ENCODE assay signal across 1 cellular context in the genomic region with DNA sequence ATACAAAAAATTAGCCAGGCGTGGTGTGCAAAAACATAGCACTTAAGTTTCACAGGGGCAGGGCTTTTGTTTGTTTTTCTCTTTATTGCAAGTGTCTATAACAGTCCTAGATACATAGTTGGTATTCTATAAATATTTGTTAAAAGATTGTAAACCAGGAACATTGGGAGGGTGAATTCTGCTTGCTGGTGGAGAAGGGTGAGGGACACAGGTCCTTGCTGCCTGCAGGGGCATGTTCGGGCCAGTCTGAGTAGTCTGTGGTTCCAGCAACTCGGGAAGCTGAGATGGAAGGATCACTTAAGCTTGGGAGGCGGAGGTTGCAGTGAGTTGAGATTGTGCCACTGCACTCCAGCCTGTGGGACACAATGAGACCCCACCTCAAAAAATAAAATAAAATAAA.
TF ChIP-seq lines count a peak whose summit lies in the region.

No MANE protein-coding gene starts in this region.

TF ChIP-seq in SK-N-SH, 30 proteins besides CTCF, POLR2A, EP300 and RAD21 (continued from another document):
- TF ChIP-seq, protein P1, sequence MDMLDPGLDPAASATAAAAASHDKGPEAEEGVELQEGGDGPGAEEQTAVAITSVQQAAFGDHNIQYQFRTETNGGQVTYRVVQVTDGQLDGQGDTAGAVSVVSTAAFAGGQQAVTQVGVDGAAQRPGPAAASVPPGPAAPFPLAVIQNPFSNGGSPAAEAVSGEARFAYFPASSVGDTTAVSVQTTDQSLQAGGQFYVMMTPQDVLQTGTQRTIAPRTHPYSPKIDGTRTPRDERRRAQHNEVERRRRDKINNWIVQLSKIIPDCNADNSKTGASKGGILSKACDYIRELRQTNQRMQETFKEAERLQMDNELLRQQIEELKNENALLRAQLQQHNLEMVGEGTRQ (IDR thresholded peaks at IDR 0.05; ENCODE audit: borderline replicate concordance, low read depth, low read length): no peak
- TF ChIP-seq EZH2phosphoT487 (IDR thresholded peaks at IDR 0.05; ENCODE audit: borderline replicate concordance, low read depth) (no peak), RXRA (IDR thresholded peaks at IDR 0.05; ENCODE audit: borderline replicate concordance, low read depth) (no peak), TAF1 (IDR thresholded peaks at IDR 0.05; ENCODE audit: borderline replicate concordance, low read depth, low read length) (no peak), MXI1 (IDR thresholded peaks at IDR 0.05; ENCODE audit: low read depth, low read length) (no peak), CHD2 (IDR thresholded peaks at IDR 0.05; ENCODE audit: low read length, partially characterized antibody) (no peak)
